ENCODE assay signal across 14 cellular contexts in genomic region chrX:19814240-19814639, GRCh38.
A peak's percentile ranks its signal among the peaks of the same experiment; 100 is the strongest.
DNase-seq lines count a peak whose midpoint lies in the region; ATAC-seq and TF ChIP-seq lines count a peak whose summit lies in the region.
"Had no signal": no experiment of that assay in that cellular context is flagged by ENCODE, and none has a peak within 500 bp of the region (broad histone marks: within the 10 kb centered on the region; RNA-seq: fewer than 3 reads in every experiment).

No MANE protein-coding gene starts in this region.

- peaks cover 14% of the 10 kb centered on the region for H3K4me1 Mint-ChIP-seq in activated T-helper 17 cell treated with anti-CD3 and anti-CD28 coated beads, Interleukin-2, amount 50 U/mL, for 72 hours
- H3K4me1 Mint-ChIP-seq in natural killer cell treated with Interleukin-12 subunit alpha and Interleukin-12 subunit beta and Interleukin-15 and Interleukin-18, amount 100 ng/mL, for 72 hours (ENCODE audit: low read depth in 2 of 2), result peaks cover 40 to 50% of the 10 kb centered on the region in 2 donors

- H3K9me3 Mint-ChIP-seq in activated T-helper 17 cell treated with anti-CD3 and anti-CD28 coated beads, Interleukin-2, amount 50 U/mL, for 72 hours, result no peaks in the 10 kb centered on the region
- H3K9me3 Mint-ChIP-seq in natural killer cell treated with Interleukin-12 subunit alpha and Interleukin-12 subunit beta and Interleukin-15 and Interleukin-18, amount 100 ng/mL, for 72 hours, result no peaks in the 10 kb centered on the region

- ATAC-seq in activated T-helper 17 cell treated with anti-CD3 and anti-CD28 coated beads, Interleukin-2, amount 50 U/mL, for 72 hours (replicated peaks), result no peak
- no peak for ATAC-seq in natural killer cell treated with Interleukin-12 subunit alpha and Interleukin-12 subunit beta and Interleukin-15 and Interleukin-18, amount 100 ng/mL, for 72 hours
- no peak for ATAC-seq in SK-N-SH treated with all-trans-retinoic acid at 6 μM for 48 hours
- ATAC-seq in HG02970 (IDR thresholded peaks at IDR 0.05; ENCODE audit: low FRiP score, unreplicated experiment), result no peak
- ATAC-seq: HCT116 had no signal

- POLR2A ChIA-PET in RWPE1 (lab: Yijun Ruan, JAX; ENCODE audit: low non-redundant PET), result no interaction called here

- no peak overlapping the region for H3K4me3 Mint-ChIP-seq in activated T-helper 17 cell treated with anti-CD3 and anti-CD28 coated beads, Interleukin-2, amount 50 U/mL, for 72 hours
- H3K4me3 Mint-ChIP-seq in natural killer cell treated with Interleukin-12 subunit alpha and Interleukin-12 subunit beta and Interleukin-15 and Interleukin-18, amount 100 ng/mL, for 72 hours, result peak overlapping the region; percentile 23

- peak overlapping the region; percentile 3 for H3K27ac Mint-ChIP-seq in activated T-helper 17 cell treated with anti-CD3 and anti-CD28 coated beads, Interleukin-2, amount 50 U/mL, for 72 hours
- peak overlapping the region; percentile 70 to 92 for H3K27ac Mint-ChIP-seq in natural killer cell treated with Interleukin-12 subunit alpha and Interleukin-12 subunit beta and Interleukin-15 and Interleukin-18, amount 100 ng/mL, for 72 hours

- no peak overlapping the region for H3K27ac ChIP-seq in RWPE1
- H3K27ac ChIP-seq: A549, vagina had no signal

- TF ChIP-seq CTCF in RWPE1 (conservative IDR thresholded peaks at IDR 0.05; ENCODE audit: low read depth), result no peak

- H3K36me3 Mint-ChIP-seq in activated T-helper 17 cell treated with anti-CD3 and anti-CD28 coated beads, Interleukin-2, amount 50 U/mL, for 72 hours (ENCODE audit: low read depth), result no peaks in the 10 kb centered on the region
- no peaks in the 10 kb centered on the region for H3K36me3 Mint-ChIP-seq in natural killer cell treated with Interleukin-12 subunit alpha and Interleukin-12 subunit beta and Interleukin-15 and Interleukin-18, amount 100 ng/mL, for 72 hours

- CTCF ChIA-PET in RWPE1 (lab: Yijun Ruan, JAX), result no interaction called here

- DNase-seq in SIG-M5 treated with dmso at 0.1 percent for 504 hours (lab: John Stamatoyannopoulos, UW; ENCODE audit: unreplicated experiment) (peak; percentile 80), SIG-M5 (lab: John Stamatoyannopoulos, UW) (no peak), Kasumi-1 (lab: John Stamatoyannopoulos, UW) (peak; percentile 24 to 32), RWPE1 (ENCODE audit: low spot score) (no peak)
- no peak for DNase-seq in natural killer cell treated with Interleukin-12 subunit alpha and Interleukin-12 subunit beta and Interleukin-15 and Interleukin-18, amount 100 ng/mL, for 72 hours (ENCODE audit: low spot score)
- DNase-seq: effector CD8-positive, alpha-beta T cell; NCI-H1436; right cardiac atrium had no signal

- H3K27me3 Mint-ChIP-seq in activated T-helper 17 cell treated with anti-CD3 and anti-CD28 coated beads, Interleukin-2, amount 50 U/mL, for 72 hours, result no peaks in the 10 kb centered on the region
- no peaks in the 10 kb centered on the region for H3K27me3 Mint-ChIP-seq in natural killer cell treated with Interleukin-12 subunit alpha and Interleukin-12 subunit beta and Interleukin-15 and Interleukin-18, amount 100 ng/mL, for 72 hours

TF ChIP-seq in SK-N-SH treated with all-trans-retinoic acid at 6 μM for 48 hours, 23 proteins besides CTCF, POLR2A, EP300 and RAD21:
- no peak for TF ChIP-seq OSR1 (CRISPR knock-in tag; IDR thresholded peaks at IDR 0.05)
- no peak for TF ChIP-seq ZC3H10 (CRISPR knock-in tag; IDR thresholded peaks at IDR 0.05)
- TF ChIP-seq TSHZ2 (CRISPR knock-in tag; IDR thresholded peaks at IDR 0.05), result no peak
- TF ChIP-seq, protein P1, sequence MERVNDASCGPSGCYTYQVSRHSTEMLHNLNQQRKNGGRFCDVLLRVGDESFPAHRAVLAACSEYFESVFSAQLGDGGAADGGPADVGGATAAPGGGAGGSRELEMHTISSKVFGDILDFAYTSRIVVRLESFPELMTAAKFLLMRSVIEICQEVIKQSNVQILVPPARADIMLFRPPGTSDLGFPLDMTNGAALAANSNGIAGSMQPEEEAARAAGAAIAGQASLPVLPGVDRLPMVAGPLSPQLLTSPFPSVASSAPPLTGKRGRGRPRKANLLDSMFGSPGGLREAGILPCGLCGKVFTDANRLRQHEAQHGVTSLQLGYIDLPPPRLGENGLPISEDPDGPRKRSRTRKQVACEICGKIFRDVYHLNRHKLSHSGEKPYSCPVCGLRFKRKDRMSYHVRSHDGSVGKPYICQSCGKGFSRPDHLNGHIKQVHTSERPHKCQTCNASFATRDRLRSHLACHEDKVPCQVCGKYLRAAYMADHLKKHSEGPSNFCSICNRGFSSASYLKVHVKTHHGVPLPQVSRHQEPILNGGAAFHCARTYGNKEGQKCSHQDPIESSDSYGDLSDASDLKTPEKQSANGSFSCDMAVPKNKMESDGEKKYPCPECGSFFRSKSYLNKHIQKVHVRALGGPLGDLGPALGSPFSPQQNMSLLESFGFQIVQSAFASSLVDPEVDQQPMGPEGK (CRISPR knock-in tag; IDR thresholded peaks at IDR 0.05; ENCODE audit: borderline replicate concordance), result no peak
- no peak for TF ChIP-seq ZFP3 (CRISPR knock-in tag; IDR thresholded peaks at IDR 0.05)
- no peak for TF ChIP-seq GLIS3 (CRISPR knock-in tag; IDR thresholded peaks at IDR 0.05)
- no peak for TF ChIP-seq RARB (CRISPR knock-in tag; IDR thresholded peaks at IDR 0.05)
- TF ChIP-seq ZNF70 (CRISPR knock-in tag; IDR thresholded peaks at IDR 0.05), result no peak
- TF ChIP-seq ARNTL (CRISPR knock-in tag; IDR thresholded peaks at IDR 0.05; ENCODE audit: borderline replicate concordance, low read depth), result no peak
- TF ChIP-seq ZFP30 (CRISPR knock-in tag; IDR thresholded peaks at IDR 0.05), result no peak
- TF ChIP-seq ZNF8 (CRISPR knock-in tag; IDR thresholded peaks at IDR 0.05), result no peak
- TF ChIP-seq SNAI2 (CRISPR knock-in tag; IDR thresholded peaks at IDR 0.05), result no peak
- TF ChIP-seq, protein P2, sequence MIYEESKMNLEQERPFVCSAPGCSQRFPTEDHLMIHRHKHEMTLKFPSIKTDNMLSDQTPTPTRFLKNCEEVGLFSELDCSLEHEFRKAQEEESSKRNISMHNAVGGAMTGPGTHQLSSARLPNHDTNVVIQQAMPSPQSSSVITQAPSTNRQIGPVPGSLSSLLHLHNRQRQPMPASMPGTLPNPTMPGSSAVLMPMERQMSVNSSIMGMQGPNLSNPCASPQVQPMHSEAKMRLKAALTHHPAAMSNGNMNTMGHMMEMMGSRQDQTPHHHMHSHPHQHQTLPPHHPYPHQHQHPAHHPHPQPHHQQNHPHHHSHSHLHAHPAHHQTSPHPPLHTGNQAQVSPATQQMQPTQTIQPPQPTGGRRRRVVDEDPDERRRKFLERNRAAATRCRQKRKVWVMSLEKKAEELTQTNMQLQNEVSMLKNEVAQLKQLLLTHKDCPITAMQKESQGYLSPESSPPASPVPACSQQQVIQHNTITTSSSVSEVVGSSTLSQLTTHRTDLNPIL (CRISPR knock-in tag; IDR thresholded peaks at IDR 0.05; ENCODE audit: low read depth), result no peak
- no peak for TF ChIP-seq PPARA (CRISPR knock-in tag; IDR thresholded peaks at IDR 0.05; ENCODE audit: borderline replicate concordance)
- TF ChIP-seq TOX (CRISPR knock-in tag; IDR thresholded peaks at IDR 0.05; ENCODE audit: borderline replicate concordance), result no peak
- TF ChIP-seq CSRNP3 (CRISPR knock-in tag; IDR thresholded peaks at IDR 0.05), result no peak
TF ChIP-seq in SK-N-SH treated with all-trans-retinoic acid at 6 μM for 48 hours: peak in this region for 0.

Comparison
In these comparisons a context has a peak if more than half of its experiments do, and no peak if none do; other contexts are left out.
1. DNase-seq: peak in SIG-M5 treated with dmso at 0.1 percent for 504 hours (single experiment) and Kasumi-1 (2 of 2); none in SIG-M5 (single experiment), natural killer cell treated with Interleukin-12 subunit alpha and Interleukin-12 subunit beta and Interleukin-15 and Interleukin-18, amount 100 ng/mL, for 72 hours (single experiment) and RWPE1 (single experiment).